15 cellular contexts compared by ENCODE assay signal in genomic region chr20:19911810-19912382, GRCh38.
A peak's percentile ranks its signal among the peaks of the same experiment; 100 is the strongest.
DNase-seq lines count a peak whose midpoint lies in the region; ATAC-seq, FAIRE-seq and TF ChIP-seq lines count a peak whose summit lies in the region.
"Had no signal": no experiment of that assay in that cellular context is flagged by ENCODE, and none has a peak within 500 bp of the region (broad histone marks: within the 10 kb centered on the region; RNA-seq: fewer than 3 reads in every experiment).

No MANE protein-coding gene starts in this region.

- peak overlapping the region; percentile 39 for H3K4me2 ChIP-seq in GM12878 (ENCODE audit: control insufficient read depth, insufficient read depth)

- no peaks in the 10 kb centered on the region for H3K4me1 Mint-ChIP-seq in activated CD8-positive, alpha-beta T cell treated with anti-CD3 and anti-CD28 coated beads for 36 hours (ENCODE audit: low read depth)

- TF ChIP-seq POLR2A in GM12878 (IDR thresholded peaks at IDR 0.05; ENCODE audit: low read depth, low read length) = no peak

- H3K9me3 Mint-ChIP-seq in activated CD8-positive, alpha-beta T cell treated with anti-CD3 and anti-CD28 coated beads for 36 hours = no peaks in the 10 kb centered on the region
- H3K9me3 Mint-ChIP-seq: T-helper 1 cell treated with Interleukin-12 subunit alpha and Interleukin-12 subunit beta and Interleukin-4 antibody, amounts not matched to agents 30 μg/mL and 1 μg/mL, for 36 hours had no signal

- POLR2A ChIA-PET in GM12878 (lab: Charles Lee) = interaction anchor here (1.0 kb wide), 1 partner anchor 23 kb away, joined by 4 read pairs; no protein-coding TSS in a partner anchor
- POLR2A ChIA-PET in activated CD8-positive, alpha-beta T cell treated with anti-CD3 and anti-CD28 coated beads for 36 hours (lab: Charles Lee) = no interaction called here

- no peak overlapping the region for H2AFZ ChIP-seq in GM12878 (ENCODE audit: control insufficient read depth, low read depth, low read length)

- no peak overlapping the region for H3K27ac Mint-ChIP-seq in activated CD8-positive, alpha-beta T cell treated with anti-CD3 and anti-CD28 coated beads for 36 hours
- H3K27ac Mint-ChIP-seq: T-helper 1 cell treated with Interleukin-12 subunit alpha and Interleukin-12 subunit beta and Interleukin-4 antibody, amounts not matched to agents 30 μg/mL and 1 μg/mL, for 36 hours had no signal

- no TSS peak for BruUV-seq in GM12878 (replicated peaks; lab: Mats Ljungman, UMichigan)

- H4K20me1 ChIP-seq in GM12878 (ENCODE audit: control insufficient read depth, insufficient read depth) = no peaks in the 10 kb centered on the region

- no peaks in the 10 kb centered on the region for H3K79me2 ChIP-seq in GM12878 (ENCODE audit: control insufficient read depth, insufficient read depth, low read length)

- peaks cover 57% of the 10 kb centered on the region for H3K4me1 ChIP-seq in GM12878 (ENCODE audit: control insufficient read depth, insufficient read depth, low read length)
- H3K4me1 ChIP-seq: HAP-1 had no signal

- peak; percentile 43 for DNase-seq in GM06990 (ENCODE audit: extremely low read depth, insufficient read length)
- no peak for DNase-seq in GM12878 (ENCODE audit: low read depth, low spot score)
- peak; percentile 68 for DNase-seq in renal cortical epithelial cell (ENCODE audit: low read depth)
- DNase-seq in stimulated activated naive CD8-positive, alpha-beta T cell treated with anti-CD3 and anti-CD28 coated beads, Interleukin-15, Interleukin-2, amounts not matched to agents 100 U/mL and 50 U/mL, for 24 hours = no peak
- DNase-seq in activated CD8-positive, alpha-beta T cell treated with anti-CD3 and anti-CD28 coated beads for 36 hours = no peak
- DNase-seq in NOMO-1 treated with dmso at 0.1 percent for 144 hours (lab: John Stamatoyannopoulos, UW; ENCODE audit: unreplicated experiment) = no peak
- DNase-seq: NCI-H1092 treated with DMSO at 0.1 percent for 48 hours, NCI-H1694 treated with DMSO at 0.1 percent for 48 hours, SHP77 had no signal

- TF ChIP-seq EP300 in GM12878 (IDR thresholded peaks at IDR 0.05; ENCODE audit: borderline replicate concordance in 1 of 2, control insufficient read depth in 1 of 2, low read depth in 2 of 2, low read length in 2 of 2) = 0 out of 4 replicates have a peak, but pooled peaks of 1 of the 2 experiments have one; percentile 27

- FAIRE-seq in GM12878 (lab: Jason Lieb, UNC) = no peak
- FAIRE-seq: HTR-8/SVneo had no signal

- H3K27ac ChIP-seq in GM12878 (ENCODE audit: control insufficient read depth, insufficient read depth) = no peak overlapping the region

- H3K36me3 Mint-ChIP-seq in activated CD8-positive, alpha-beta T cell treated with anti-CD3 and anti-CD28 coated beads for 36 hours (ENCODE audit: low read depth) = no peaks in the 10 kb centered on the region

- H3K27me3 Mint-ChIP-seq in activated CD8-positive, alpha-beta T cell treated with anti-CD3 and anti-CD28 coated beads for 36 hours = peaks cover 1% of the 10 kb centered on the region

- peak; percentile 53 for ATAC-seq in GM18909 (IDR thresholded peaks at IDR 0.05; ENCODE audit: poor library complexity, unreplicated experiment)
- ATAC-seq in GM12878 = peak; percentile 64
- no peak for ATAC-seq in stimulated activated naive CD8-positive, alpha-beta T cell treated with anti-CD3 and anti-CD28 coated beads, Interleukin-15, Interleukin-2, amounts not matched to agents 100 U/mL and 50 U/mL, for 24 hours
- ATAC-seq in activated CD8-positive, alpha-beta T cell treated with anti-CD3 and anti-CD28 coated beads for 36 hours = no peak
- ATAC-seq: Panc1, SK-N-SH treated with all-trans-retinoic acid at 6 μM for 48 hours had no signal

- no peaks in the 10 kb centered on the region for H3K27me3 ChIP-seq in GM06990 (replicated peaks; ENCODE audit: control insufficient read depth, insufficient read depth, low read length)
- H3K27me3 ChIP-seq in GM12878 (replicated peaks in 1 of 2; ENCODE audit: control insufficient read depth in 2 of 2, insufficient read depth in 2 of 2, low read length in 1 of 2) = no peaks in the 10 kb centered on the region

- TF ChIP-seq RAD21 in GM12878 (IDR thresholded peaks at IDR 0.05; ENCODE audit: insufficient read depth, low read depth, low read length) = 0 out of 2 replicates have a peak, but pooled peaks have one; percentile 4

- SMC1A ChIA-PET in GM12878 (lab: Charles Lee; ENCODE audit: uncharacterized antibody, unreplicated experiment) = interaction anchor here (0.7 to 9.3 kb wide), 14 partner anchors 9 to 218 kb away, joined by 3 to 139 read pairs (median 5); no protein-coding TSS in a partner anchor

- no peak overlapping the region for H3K4me3 ChIP-seq in GM06990 (replicated peaks; ENCODE audit: low read depth, low read length)
- H3K4me3 ChIP-seq in GM12878 = no peak overlapping the region
- H3K4me3 ChIP-seq: HAP-1 had no signal

- no peaks in the 10 kb centered on the region; the same call in 1 of the 3 replicates for H3K9me3 ChIP-seq in GM12878 (replicated peaks; ENCODE audit: control insufficient read depth, insufficient read depth, low read length)
- H3K9me3 ChIP-seq: HAP-1 had no signal

- TF ChIP-seq CTCF in GM06990 (IDR thresholded peaks at IDR 0.05; ENCODE audit: insufficient read depth, low read length, poor library complexity, severe bottlenecking) (no peak), GM12878 (IDR thresholded peaks at IDR 0.05 in 2 of 3, conservative IDR thresholded peaks at IDR 0.05 in 1 of 3; ENCODE audit: control insufficient read depth in 2 of 3, extremely low read depth in 1 of 3, insufficient read depth in 1 of 3, low read depth in 3 of 3, low read length in 3 of 3) (no peak)
- TF ChIP-seq CTCF in activated CD8-positive, alpha-beta T cell treated with anti-CD3 and anti-CD28 coated beads for 36 hours (IDR thresholded peaks at IDR 0.05) = no peak

- RAD21 ChIA-PET in GM12878 (lab: Charles Lee; ENCODE audit: unreplicated experiment) = interaction anchor here (0.8 to 2.9 kb wide), 12 partner anchors 9 to 140 kb away, joined by 3 to 14 read pairs (median 4); partner anchors contain the start of genes CFAP61 and CRNKL1

- no peak overlapping the region for H3K9ac ChIP-seq in GM12878 (ENCODE audit: control insufficient read depth, insufficient read depth, low read length)

- 0% methylated on average over 4 of the region's 4 CpGs for WGBS in GM12878 (ENCODE audit: insufficient coverage, insufficient replicate concordance, low lambda C conversion rate, missing lambda C conversion rate)

- no peaks in the 10 kb centered on the region for H3K36me3 ChIP-seq in GM06990 (ENCODE audit: control insufficient read depth, insufficient read depth, low read length)
- no peaks in the 10 kb centered on the region for H3K36me3 ChIP-seq in GM12878 (ENCODE audit: control insufficient read depth in 2 of 2, insufficient read depth in 2 of 2, low read length in 1 of 2)
- H3K36me3 ChIP-seq: HAP-1 had no signal

- intact Hi-C loops in GM12878 (cut with micrococcal nuclease; ENCODE audit: unreplicated experiment) = no loop called here
- intact Hi-C loops in activated CD8-positive, alpha-beta T cell treated with anti-CD3 and anti-CD28 coated beads for 36 hours (cut with micrococcal nuclease) = no loop called here

- CTCF ChIA-PET in GM12878 (lab: Yijun Ruan, JAX) = interaction anchor here (0.8 to 3.1 kb wide), 9 partner anchors 9 to 126 kb away, joined by 3 to 20 read pairs (median 4); no protein-coding TSS in a partner anchor
- CTCF ChIA-PET in activated CD8-positive, alpha-beta T cell treated with anti-CD3 and anti-CD28 coated beads for 36 hours (lab: Charles Lee) = no interaction called here

- in situ Hi-C loops in GM12878 (cut with MboI) = no loop called here

- H3K4me3 Mint-ChIP-seq in activated CD8-positive, alpha-beta T cell treated with anti-CD3 and anti-CD28 coated beads for 36 hours = no peak overlapping the region
- H3K4me3 Mint-ChIP-seq: T-helper 1 cell treated with Interleukin-12 subunit alpha and Interleukin-12 subunit beta and Interleukin-4 antibody, amounts not matched to agents 30 μg/mL and 1 μg/mL, for 36 hours had no signal

TF ChIP-seq in GM12878, 131 proteins besides CTCF, POLR2A, EP300 and RAD21 (continues in another document):
- TF ChIP-seq DPF2 (IDR thresholded peaks at IDR 0.05) (peak; percentile 61; the same call in 1 of the 2 replicates), CREB1 (IDR thresholded peaks at IDR 0.05; ENCODE audit: low read depth) (peak; percentile 24; the same call in 1 of the 2 replicates), MEF2A (IDR thresholded peaks at IDR 0.05; ENCODE audit: insufficient read depth, low read depth, low read length) (0 out of 2 replicates have a peak, but pooled peaks have one; percentile 28), ZBTB33 (IDR thresholded peaks at IDR 0.05) (no peak), YBX1 (IDR thresholded peaks at IDR 0.05) (no peak), BCL11A (IDR thresholded peaks at IDR 0.05; ENCODE audit: low read depth, low read length) (peak; percentile 42; the same call in 1 of the 2 replicates), ETV6 (conservative IDR thresholded peaks at IDR 0.05 in 1 of 2, IDR thresholded peaks at IDR 0.05 in 1 of 2; ENCODE audit: borderline replicate concordance in 1 of 2, low read depth in 1 of 2) (peak in 1 of 2 experiments; percentile 72; a peak in 2 of 4 replicates)

Comparison
In these comparisons a context has a peak if more than half of its experiments do, and no peak if none do; other contexts are left out.
1. DNase-seq: peak in GM06990 (single experiment) and renal cortical epithelial cell (single experiment); none in GM12878 (single experiment), stimulated activated naive CD8-positive, alpha-beta T cell treated with anti-CD3 and anti-CD28 coated beads, Interleukin-15, Interleukin-2, amounts not matched to agents 100 U/mL and 50 U/mL, for 24 hours (single experiment), activated CD8-positive, alpha-beta T cell treated with anti-CD3 and anti-CD28 coated beads for 36 hours (single experiment) and NOMO-1 treated with dmso at 0.1 percent for 144 hours (single experiment).
2. ATAC-seq: peak in GM18909 (single experiment) and GM12878 (single experiment); none in stimulated activated naive CD8-positive, alpha-beta T cell treated with anti-CD3 and anti-CD28 coated beads, Interleukin-15, Interleukin-2, amounts not matched to agents 100 U/mL and 50 U/mL, for 24 hours (single experiment) and activated CD8-positive, alpha-beta T cell treated with anti-CD3 and anti-CD28 coated beads for 36 hours (single experiment).